8 cellular contexts compared by ENCODE assay signal in the genomic region with DNA sequence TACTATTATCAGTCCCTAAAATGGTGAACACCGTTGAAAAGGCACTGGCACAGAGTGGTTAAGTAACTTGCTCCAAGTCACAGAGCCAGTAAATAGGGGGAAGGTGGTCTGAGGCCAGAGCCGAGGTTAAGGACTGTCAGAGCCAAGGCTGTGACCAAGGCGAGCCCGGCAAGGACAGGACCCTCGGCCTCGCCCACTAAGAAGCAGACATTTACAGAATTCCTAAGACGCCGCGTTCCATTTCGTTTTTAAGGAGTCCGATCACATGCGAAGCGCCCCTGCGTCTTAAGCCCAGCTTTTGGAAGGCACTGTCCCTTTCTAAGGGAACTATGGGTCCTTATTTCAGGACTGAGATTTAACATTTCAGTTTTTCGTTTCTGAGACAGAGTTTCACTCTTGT. TPM values are rescaled to one million over a fixed set of nuclear protein-coding genes. Genes with fewer than 3 reads are reported as not detected.
DNase-seq lines count a peak whose midpoint lies in the region; ATAC-seq and TF ChIP-seq lines count a peak whose summit lies in the region.

No MANE protein-coding gene starts in this region.

- peaks cover 26 to 57% (median 42%) of the 10 kb centered on the region in 4 donors for H3K4me1 ChIP-seq in esophagus muscularis mucosa
- no peaks in the 10 kb centered on the region for H3K4me1 ChIP-seq in prostate gland (replicated peaks)

- DNase-seq in G401 (ENCODE audit: low spot score) (peak; percentile 22), RWPE1 (ENCODE audit: low spot score) (no peak), esophagus muscularis mucosa (ENCODE audit: extremely low spot score) (no peak), prostate gland (ENCODE audit: low spot score) (no peak), NCI-H1417 (lab: John Stamatoyannopoulos, UW) (no peak), kidney glomerular epithelial cell (lab: John Stamatoyannopoulos, UW) (no peak)

- no peak for TF ChIP-seq POLR2A in esophagus muscularis mucosa (IDR thresholded peaks at IDR 0.05; ENCODE audit: low read depth)
- no peak for TF ChIP-seq POLR2A in prostate gland (IDR thresholded peaks at IDR 0.05)

- in situ Hi-C loops in G401 (cut with HindIII; ENCODE audit: low sequenced_read_pairs) = no loop called here

- TF ChIP-seq CTCF in RWPE1 (conservative IDR thresholded peaks at IDR 0.05; ENCODE audit: low read depth) (no peak), esophagus muscularis mucosa (IDR thresholded peaks at IDR 0.05) (no peak), prostate gland (IDR thresholded peaks at IDR 0.05) (no peak)

- H3K4me3 ChIP-seq in esophagus muscularis mucosa (peak overlapping the region; percentile 84 to 98 (median 92)), prostate gland (peak overlapping the region; percentile 84 to 95)

- H3K36me3 ChIP-seq in esophagus muscularis mucosa = no peaks in the 10 kb centered on the region
- no peaks in the 10 kb centered on the region for H3K36me3 ChIP-seq in prostate gland

- H3K27ac ChIP-seq in RWPE1 (peak overlapping the region; percentile 86), esophagus muscularis mucosa (replicated peaks in 1 of 4) (peak overlapping the region; percentile 91 to 98 (median 96)), prostate gland (peak overlapping the region; percentile 83 to 90)

- WGBS in esophagus muscularis mucosa = 8% methylated on average over 15 of the region's 15 CpGs
- 5% methylated on average over 15 of the region's 15 CpGs for WGBS in prostate gland

- H3K9me3 ChIP-seq in esophagus muscularis mucosa (no peaks in the 10 kb centered on the region), prostate gland (no peaks in the 10 kb centered on the region)

- POLR2A ChIA-PET in RWPE1 (lab: Yijun Ruan, JAX; ENCODE audit: low non-redundant PET) = no interaction called here

- ATAC-seq in activated CD4-positive, CD25-positive, alpha-beta regulatory T cell treated with anti-CD3 and anti-CD28 coated beads, Interleukin-2, amount 50 U/mL, for 24 hours = no peak
- no peak for ATAC-seq in GM19463 (IDR thresholded peaks at IDR 0.05; ENCODE audit: unreplicated experiment)

- CTCF ChIA-PET in RWPE1 (lab: Yijun Ruan, JAX) = interaction anchor here (1.7 kb wide), 1 partner anchor 19 kb away, joined by 8 read pairs; no protein-coding TSS in a partner anchor

- intact Hi-C loops in esophagus muscularis mucosa (cut with DNase I) (loop anchor here (5.0 to 10.0 kb wide), 2 partner anchors 119 to 653 kb away; a partner anchor contains a TSS), prostate gland (cut with DNase I) (no loop called here)

- no peak for TF ChIP-seq EP300 in esophagus muscularis mucosa (IDR thresholded peaks at IDR 0.05)

- no peaks in the 10 kb centered on the region for H3K27me3 ChIP-seq in esophagus muscularis mucosa
- H3K27me3 ChIP-seq in prostate gland (replicated peaks; ENCODE audit: insufficient read depth) = no peaks in the 10 kb centered on the region

RNA-seq across cellular contexts. Expression of a gene that starts 1.0 kb away (rescaled TPM):
- 378 and 429 TPM in 2 replicates for total RNA-seq in G401 (2014; rRNA removed; shearing (Covaris generic))
- 10 to 100 TPM; 64.8 to 99.7 (median 85.3) TPM for total RNA-seq in esophagus muscularis mucosa
- 100 to 1,000 TPM; 109 to 213 TPM for total RNA-seq in prostate gland
